19 cellular contexts compared by ENCODE assay signal in genomic region chr4:3857316-3857926, GRCh38.
DNase-seq lines count a peak whose midpoint lies in the region; ATAC-seq, FAIRE-seq and TF ChIP-seq lines count a peak whose summit lies in the region.
"Had no signal": no experiment of that assay in that cellular context is flagged by ENCODE, and none has a peak within 500 bp of the region (broad histone marks: within the 10 kb centered on the region; RNA-seq: fewer than 3 reads in every experiment).

No MANE protein-coding gene starts in this region.

- no peaks in the 10 kb centered on the region for H3K9me3 Mint-ChIP-seq in activated T-helper 1 cell treated with anti-CD3 and anti-CD28 coated beads, Interleukin-12 subunit alpha, Interleukin-12 subunit beta, Interleukin-2, Interleukin-4 antibody, amounts not matched to agents 30 ng/mL and 10 ng/mL and 1 ng/mL, durations not matched to agents 14 hours and 24 hours and 36 hours
- H3K9me3 Mint-ChIP-seq: CD8-positive, alpha-beta T cell had no signal

- H3K4me1 ChIP-seq in left ventricle myocardium inferior = no peaks in the 10 kb centered on the region
- no peaks in the 10 kb centered on the region for H3K4me1 ChIP-seq in kidney (ENCODE audit: control insufficient read depth in 1 of 2, insufficient read depth in 1 of 2, low read depth in 1 of 2, low read length in 2 of 2)
- H3K4me1 ChIP-seq: SJSA1 had no signal

- H3K4me3 ChIP-seq in left ventricle myocardium inferior (no peak overlapping the region), NB4 (ENCODE audit: low read depth, low read length) (no peak overlapping the region), kidney (ENCODE audit: low read length in 2 of 2) (no peak overlapping the region)
- H3K4me3 ChIP-seq: BLaER1 treated with 17β-estradiol and CSF1 and Interleukin-3, amounts not matched to agents 10 nM and 100 nM; MG63; SJSA1 had no signal

- ATAC-seq in Right ventricle myocardium superior (ENCODE audit: poor library complexity) (no peak), HG02610 (IDR thresholded peaks at IDR 0.05; ENCODE audit: unreplicated experiment) (no peak)
- ATAC-seq: CD8-positive, alpha-beta T cell had no signal

- H3K4me3 Mint-ChIP-seq in activated T-helper 1 cell treated with anti-CD3 and anti-CD28 coated beads, Interleukin-12 subunit alpha, Interleukin-12 subunit beta, Interleukin-2, Interleukin-4 antibody, amounts not matched to agents 30 ng/mL and 10 ng/mL and 1 ng/mL, durations not matched to agents 14 hours and 24 hours and 36 hours = no peak overlapping the region
- H3K4me3 Mint-ChIP-seq: CD8-positive, alpha-beta T cell had no signal

- no peak overlapping the region for H3K9ac ChIP-seq in kidney (ENCODE audit: low read length in 2 of 2)
- H3K9ac ChIP-seq: BLaER1 treated with 17β-estradiol and CSF1 and Interleukin-3, amounts not matched to agents 10 nM and 100 nM had no signal

- H3K4me1 Mint-ChIP-seq in activated T-helper 1 cell treated with anti-CD3 and anti-CD28 coated beads, Interleukin-12 subunit alpha, Interleukin-12 subunit beta, Interleukin-2, Interleukin-4 antibody, amounts not matched to agents 30 ng/mL and 10 ng/mL and 1 ng/mL, durations not matched to agents 14 hours and 24 hours and 36 hours (ENCODE audit: low read depth) = no peaks in the 10 kb centered on the region

- intact Hi-C loops in Right ventricle myocardium superior (cut with DNase I) (no loop called here), left ventricle myocardium inferior (cut with micrococcal nuclease) (no loop called here), kidney (cut with DNase I) (no loop called here)
- intact Hi-C loops in activated T-helper 1 cell treated with anti-CD3 and anti-CD28 coated beads, Interleukin-12 subunit alpha, Interleukin-12 subunit beta, Interleukin-2, Interleukin-4 antibody, amounts not matched to agents 30 ng/mL and 10 ng/mL and 1 ng/mL, durations not matched to agents 14 hours and 24 hours and 36 hours (cut with micrococcal nuclease) = no loop called here

- no peaks in the 10 kb centered on the region for H3K36me3 ChIP-seq in left ventricle myocardium inferior
- H3K36me3 ChIP-seq in kidney (ENCODE audit: control insufficient read depth in 1 of 2, insufficient read depth in 2 of 2, low read length in 2 of 2) = no peaks in the 10 kb centered on the region
- H3K36me3 ChIP-seq: BLaER1 treated with 17β-estradiol and CSF1 and Interleukin-3, amounts not matched to agents 10 nM and 100 nM; MG63; SJSA1 had no signal

- peaks cover 2% of the 10 kb centered on the region for H3K27me3 Mint-ChIP-seq in activated T-helper 1 cell treated with anti-CD3 and anti-CD28 coated beads, Interleukin-12 subunit alpha, Interleukin-12 subunit beta, Interleukin-2, Interleukin-4 antibody, amounts not matched to agents 30 ng/mL and 10 ng/mL and 1 ng/mL, durations not matched to agents 14 hours and 24 hours and 36 hours (ENCODE audit: insufficient read depth)

- TF ChIP-seq POLR2A in NB4 (IDR thresholded peaks at IDR 0.05; ENCODE audit: extremely low read depth, insufficient read length) = no peak

- TF ChIP-seq CTCF in left ventricle myocardium inferior (IDR thresholded peaks at IDR 0.05; ENCODE audit: borderline replicate concordance) (no peak), NB4 (IDR thresholded peaks at IDR 0.05; ENCODE audit: low read depth, low read length) (no peak), kidney (IDR thresholded peaks at IDR 0.05; ENCODE audit: borderline replicate concordance, extremely low read depth, insufficient read depth) (no peak)

- H3K27me3 ChIP-seq in left ventricle myocardium inferior (ENCODE audit: low read depth) = peaks cover 91% of the 10 kb centered on the region
- H3K27me3 ChIP-seq: BLaER1 treated with 17β-estradiol and CSF1 and Interleukin-3, amounts not matched to agents 10 nM and 100 nM had no signal

- H3K9me3 ChIP-seq in left ventricle myocardium inferior (replicated peaks) (no peaks in the 10 kb centered on the region), kidney (ENCODE audit: control insufficient read depth in 1 of 2, low read length in 2 of 2) (no peaks in the 10 kb centered on the region)
- H3K9me3 ChIP-seq: BLaER1 treated with 17β-estradiol and CSF1 and Interleukin-3, amounts not matched to agents 10 nM and 100 nM; MG63; SJSA1 had no signal

- no peak for FAIRE-seq in kidney (lab: Jason Lieb, UNC)
- FAIRE-seq: GM12892, GM18507, H54 had no signal

- H3K27ac ChIP-seq in left ventricle myocardium inferior (replicated peaks) (no peak overlapping the region), kidney (ENCODE audit: low read depth in 2 of 2, low read length in 2 of 2) (no peak overlapping the region)
- H3K27ac ChIP-seq: BLaER1 treated with 17β-estradiol and CSF1 and Interleukin-3, amounts not matched to agents 10 nM and 100 nM; SJSA1 had no signal

- no peak overlapping the region for H3K27ac Mint-ChIP-seq in activated T-helper 1 cell treated with anti-CD3 and anti-CD28 coated beads, Interleukin-12 subunit alpha, Interleukin-12 subunit beta, Interleukin-2, Interleukin-4 antibody, amounts not matched to agents 30 ng/mL and 10 ng/mL and 1 ng/mL, durations not matched to agents 14 hours and 24 hours and 36 hours
- H3K27ac Mint-ChIP-seq: CD8-positive, alpha-beta T cell had no signal

- DNase-seq in Right ventricle myocardium superior = peak; percentile 26
- DNase-seq in left ventricle myocardium inferior = no peak
- DNase-seq in NB4 (ENCODE audit: low read depth) = peak; percentile 42
- DNase-seq in kidney = peak; percentile 30
- no peak for DNase-seq in mesenteric fat pad (ENCODE audit: low spot score)
- no peak for DNase-seq in activated T-helper 1 cell treated with anti-CD3 and anti-CD28 coated beads, Interleukin-12 subunit alpha, Interleukin-12 subunit beta, Interleukin-2, Interleukin-4 antibody, amounts not matched to agents 30 ng/mL and 10 ng/mL and 1 ng/mL, durations not matched to agents 14 hours and 24 hours and 36 hours (ENCODE audit: low spot score)
- DNase-seq: DMS53, MG63, NCI-H1092 treated with DMSO at 0.1 percent for 48 hours, NCI-H2081 treated with DMSO at 0.1 percent for 48 hours, OCI-M1, SW 1271 had no signal

- no peaks in the 10 kb centered on the region for H3K36me3 Mint-ChIP-seq in activated T-helper 1 cell treated with anti-CD3 and anti-CD28 coated beads, Interleukin-12 subunit alpha, Interleukin-12 subunit beta, Interleukin-2, Interleukin-4 antibody, amounts not matched to agents 30 ng/mL and 10 ng/mL and 1 ng/mL, durations not matched to agents 14 hours and 24 hours and 36 hours (ENCODE audit: low read depth)
- H3K36me3 Mint-ChIP-seq: CD8-positive, alpha-beta T cell had no signal

Comparison
In these comparisons a context has a peak if more than half of its experiments do, and no peak if none do; other contexts are left out.
1. DNase-seq: peak in Right ventricle myocardium superior (single experiment), NB4 (single experiment) and kidney (single experiment); none in left ventricle myocardium inferior (single experiment), mesenteric fat pad (single experiment) and activated T-helper 1 cell treated with anti-CD3 and anti-CD28 coated beads, Interleukin-12 subunit alpha, Interleukin-12 subunit beta, Interleukin-2, Interleukin-4 antibody, amounts not matched to agents 30 ng/mL and 10 ng/mL and 1 ng/mL, durations not matched to agents 14 hours and 24 hours and 36 hours (single experiment).